ENCODE assay signal across 21 cellular contexts in the genomic region with DNA sequence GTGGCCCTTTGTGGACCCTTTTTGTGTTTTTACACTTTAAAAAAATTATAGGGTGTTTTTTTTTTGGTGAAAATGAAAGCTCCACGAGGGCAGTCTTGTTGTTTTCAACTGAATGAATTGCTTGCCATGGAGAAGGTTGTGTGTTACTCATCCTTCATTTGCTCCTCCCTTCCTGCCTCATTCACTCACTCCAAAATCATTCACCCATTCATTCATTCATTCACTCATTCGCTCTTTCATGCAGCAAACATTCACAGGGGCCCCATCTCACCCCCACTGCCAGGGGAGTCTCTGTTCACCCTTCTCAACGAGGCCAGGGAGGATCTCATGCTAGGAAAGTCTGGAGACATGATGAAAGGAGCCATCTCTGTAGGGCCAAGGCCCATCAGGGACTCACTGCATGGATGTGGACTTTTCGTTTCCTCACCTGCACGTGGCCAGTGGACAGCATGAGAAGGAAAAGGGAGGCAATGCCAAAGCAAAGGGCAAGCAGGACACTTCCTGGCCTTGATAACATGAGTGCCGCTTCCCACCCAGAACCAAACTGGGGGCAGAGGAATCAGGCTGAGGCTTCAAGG.
DNase-seq lines count a peak whose midpoint lies in the region; ATAC-seq, FAIRE-seq and TF ChIP-seq lines count a peak whose summit lies in the region.
"Had no signal": no experiment of that assay in that cellular context is flagged by ENCODE, and none has a peak within 500 bp of the region (broad histone marks: within the 10 kb centered on the region; RNA-seq: fewer than 3 reads in every experiment).

No MANE protein-coding gene starts in this region.

- H3K79me2 ChIP-seq in K562 (ENCODE audit: control insufficient read depth, insufficient read depth, low read length): no peaks in the 10 kb centered on the region

- H2AK5ac ChIP-seq in neuronal stem cell (ENCODE audit: low read depth, low read length): peak overlapping the region; percentile 36

- no peak overlapping the region for H3K4ac ChIP-seq in neuronal stem cell (ENCODE audit: low read length)

- H3K9ac ChIP-seq in K562 (ENCODE audit: insufficient read depth in 1 of 2, low read depth in 2 of 2, low read length in 2 of 2) (no peak overlapping the region), neuronal stem cell (ENCODE audit: low read depth, low read length, poor library complexity) (no peak overlapping the region)
- H3K9ac ChIP-seq: GM23248 had no signal

- no peak overlapping the region for H3K14ac ChIP-seq in neuronal stem cell (ENCODE audit: low read length)

- H2AFZ ChIP-seq in K562 (ENCODE audit: low read depth, low read length) (no peak overlapping the region), neuronal stem cell (ENCODE audit: low read length) (peak overlapping the region; percentile 82)
- H2AFZ ChIP-seq: GM23248 had no signal

- no peaks in the 10 kb centered on the region for H3K36me3 ChIP-seq in right atrium auricular region
- no peaks in the 10 kb centered on the region for H3K36me3 ChIP-seq in K562 (ENCODE audit: control insufficient read depth, insufficient read depth, low read length)
- no peaks in the 10 kb centered on the region for H3K36me3 ChIP-seq in neuronal stem cell (replicated peaks in 1 of 2; ENCODE audit: control insufficient read depth in 2 of 2, insufficient read depth in 2 of 2, low read length in 2 of 2)

- DNase-seq in Right ventricle myocardium superior: no peak
- no peak for DNase-seq in right atrium auricular region (ENCODE audit: low spot score)
- no peak for DNase-seq in K562 (ENCODE audit: extremely low read depth in 1 of 4, low spot score in 3 of 4)
- DNase-seq in neuronal stem cell (ENCODE audit: low spot score): no peak
- no peak for DNase-seq in urothelium cell line (ENCODE audit: low spot score)
- no peak for DNase-seq in Kasumi-1 (lab: John Stamatoyannopoulos, UW)
- DNase-seq: AML-193; Caco-2; CD4-positive, alpha-beta T cell; GM23248; HFFc6 had no signal

- peak overlapping the region; percentile 38 for H3K18ac ChIP-seq in neuronal stem cell (ENCODE audit: low read length)

- no peak overlapping the region for H3K23ac ChIP-seq in neuronal stem cell (ENCODE audit: low read depth, low read length, poor library complexity)

- H3K79me1 ChIP-seq in neuronal stem cell (ENCODE audit: low read depth, low read length): no peaks in the 10 kb centered on the region

- H3K27me3 ChIP-seq in right atrium auricular region (no peaks in the 10 kb centered on the region), K562 (ENCODE audit: control insufficient read depth in 2 of 2, insufficient read depth in 2 of 2, low read length in 2 of 2) (peaks cover 0 to 31% of the 10 kb centered on the region in 2 experiments; a peak in 1 of 5 replicates), neuronal stem cell (ENCODE audit: control insufficient read depth in 3 of 3, insufficient read depth in 3 of 3, low read depth in 1 of 3, low read length in 3 of 3) (peaks cover 0 to 2% (median 0%) of the 10 kb centered on the region in 3 experiments)

- in situ Hi-C loops in K562 (cut with MboI): no loop called here

- intact Hi-C loops in Right ventricle myocardium superior (cut with DNase I): no loop called here
- intact Hi-C loops in K562 (cut with micrococcal nuclease): no loop called here

- no peak overlapping the region for H2BK5ac ChIP-seq in neuronal stem cell (ENCODE audit: low read length)

- H3K9me1 ChIP-seq in K562 (ENCODE audit: control insufficient read depth, insufficient read depth, low read length): no peaks in the 10 kb centered on the region

- H4K20me1 ChIP-seq in K562 (replicated peaks; ENCODE audit: control insufficient read depth, insufficient read depth, low read length): no peaks in the 10 kb centered on the region; the same call in none of the 2 replicates

- 6% methylated on average over 6 of the region's 6 CpGs for WGBS in K562 (ENCODE audit: insufficient coverage, low coverage, missing lambda C conversion rate)
- WGBS in neuronal stem cell (ENCODE audit: extremely low coverage in 2 of 2, insufficient read length in 2 of 2, insufficient replicate concordance in 1 of 2), 2 donors: no CpG with 5 or more reads among the region's 6 CpGs

- FAIRE-seq in K562 (lab: Jason Lieb, UNC) (no peak), urothelium cell line (lab: Jason Lieb, UNC) (peak; percentile 92)
- FAIRE-seq: A549, D721Med, G401.6, GM12891, H54, HepG2 had no signal

- TF ChIP-seq RAD21 in K562 (CRISPR knock-in tag; conservative IDR thresholded peaks at IDR 0.05 in 1 of 2, IDR thresholded peaks at IDR 0.05 in 1 of 2): no peak

- peaks cover 0 to 35% of the 10 kb centered on the region in 2 donors for H3K4me1 ChIP-seq in right atrium auricular region
- H3K4me1 ChIP-seq in K562 (replicated peaks in 1 of 2; ENCODE audit: control insufficient read depth in 2 of 2, insufficient read depth in 2 of 2, low read length in 2 of 2): peaks cover 6 to 15% of the 10 kb centered on the region in 2 experiments
- H3K4me1 ChIP-seq in neuronal stem cell (ENCODE audit: control insufficient read depth in 2 of 2, insufficient read depth in 1 of 2, low read depth in 1 of 2, low read length in 2 of 2): peaks cover 2 to 3% of the 10 kb centered on the region in 2 donors
- H3K4me1 ChIP-seq: Caco-2 had no signal

- no peak for TF ChIP-seq CTCF in right atrium auricular region (IDR thresholded peaks at IDR 0.05)
- TF ChIP-seq CTCF in K562 (IDR thresholded peaks at IDR 0.05 in 2 of 3, conservative IDR thresholded peaks at IDR 0.05 in 1 of 3; ENCODE audit: insufficient read depth in 2 of 3, low read depth in 1 of 3, low read length in 3 of 3): no peak

- H2BK120ac ChIP-seq in neuronal stem cell (ENCODE audit: low read depth, low read length): no peak overlapping the region

- ATAC-seq in Right ventricle myocardium superior (ENCODE audit: poor library complexity): peak; percentile 4
- no peak for ATAC-seq in K562
- ATAC-seq in GM21528 (IDR thresholded peaks at IDR 0.05; ENCODE audit: low FRiP score, unreplicated experiment): no peak
- ATAC-seq: A549, HCT116, HepG2 had no signal

- TF ChIP-seq EP300 in K562 (IDR thresholded peaks at IDR 0.05; ENCODE audit: low read length): no peak

- H2BK12ac ChIP-seq in neuronal stem cell (ENCODE audit: low read length): no peak overlapping the region

- POLR2A ChIA-PET in K562 (lab: Yijun Ruan, JAX): interaction anchor here (0.6 to 1.0 kb wide), 2 partner anchors 23 to 53 kb away, joined by 3 read pairs; no protein-coding TSS in a partner anchor

- no peak overlapping the region for H2BK15ac ChIP-seq in neuronal stem cell (ENCODE audit: low read length)

- H3K27ac ChIP-seq in right atrium auricular region (no peak overlapping the region), K562 (ENCODE audit: extremely low read depth, low read depth, low read length) (no peak overlapping the region), neuronal stem cell (replicated peaks; ENCODE audit: low read length) (no peak overlapping the region)
- H3K27ac ChIP-seq: 22Rv1, A549, C4-2B, GM23248 had no signal

- CTCF ChIA-PET in K562 (lab: Yijun Ruan, JAX; ENCODE audit: low intra/inter-chr PET ratio): no interaction called here

- H3K4me3 ChIP-seq in right atrium auricular region (no peak overlapping the region), K562 (no peak overlapping the region), neuronal stem cell (ENCODE audit: low read length in 2 of 2) (no peak overlapping the region)
- H3K4me3 ChIP-seq: A549, GM23248 had no signal

- no peak overlapping the region for H3K4me2 ChIP-seq in K562 (ENCODE audit: insufficient read depth, low read length)
- no peak overlapping the region for H3K4me2 ChIP-seq in neuronal stem cell (ENCODE audit: insufficient read depth, low read length, poor library complexity, severe bottlenecking)
- H3K4me2 ChIP-seq: A549 had no signal

- H4K8ac ChIP-seq in neuronal stem cell (ENCODE audit: low read depth, low read length): no peak overlapping the region

- no peak for TF ChIP-seq POLR2A in K562 (conservative IDR thresholded peaks at IDR 0.05)

- no TSS peak for BruUV-seq in K562 (replicated peaks; lab: Mats Ljungman, UMichigan)

- H3K9me3 ChIP-seq in right atrium auricular region: no peaks in the 10 kb centered on the region
- H3K9me3 ChIP-seq in K562 (replicated peaks; ENCODE audit: control insufficient read depth, insufficient read depth, low read depth, low read length): no peaks in the 10 kb centered on the region
- H3K9me3 ChIP-seq in neuronal stem cell (replicated peaks in 1 of 2; ENCODE audit: control insufficient read depth in 2 of 2, insufficient read depth in 1 of 2, low read depth in 1 of 2, low read length in 2 of 2): no peaks in the 10 kb centered on the region
- H3K9me3 ChIP-seq: A549, Caco-2 had no signal

- H4K91ac ChIP-seq in neuronal stem cell (ENCODE audit: low read depth, low read length, poor library complexity): peak overlapping the region; percentile 9

TF ChIP-seq in K562, 482 proteins besides CTCF, POLR2A, EP300 and RAD21:
- TF ChIP-seq ZNF184 (CRISPR knock-in tag; IDR thresholded peaks at IDR 0.05) (peak; percentile 78), ZNF24 (IDR thresholded peaks at IDR 0.05) (peak; percentile 92), ZNF311 (CRISPR knock-in tag; IDR thresholded peaks at IDR 0.05) (no peak)
